1 cellular context compared by ENCODE assay signal in the genomic region with DNA sequence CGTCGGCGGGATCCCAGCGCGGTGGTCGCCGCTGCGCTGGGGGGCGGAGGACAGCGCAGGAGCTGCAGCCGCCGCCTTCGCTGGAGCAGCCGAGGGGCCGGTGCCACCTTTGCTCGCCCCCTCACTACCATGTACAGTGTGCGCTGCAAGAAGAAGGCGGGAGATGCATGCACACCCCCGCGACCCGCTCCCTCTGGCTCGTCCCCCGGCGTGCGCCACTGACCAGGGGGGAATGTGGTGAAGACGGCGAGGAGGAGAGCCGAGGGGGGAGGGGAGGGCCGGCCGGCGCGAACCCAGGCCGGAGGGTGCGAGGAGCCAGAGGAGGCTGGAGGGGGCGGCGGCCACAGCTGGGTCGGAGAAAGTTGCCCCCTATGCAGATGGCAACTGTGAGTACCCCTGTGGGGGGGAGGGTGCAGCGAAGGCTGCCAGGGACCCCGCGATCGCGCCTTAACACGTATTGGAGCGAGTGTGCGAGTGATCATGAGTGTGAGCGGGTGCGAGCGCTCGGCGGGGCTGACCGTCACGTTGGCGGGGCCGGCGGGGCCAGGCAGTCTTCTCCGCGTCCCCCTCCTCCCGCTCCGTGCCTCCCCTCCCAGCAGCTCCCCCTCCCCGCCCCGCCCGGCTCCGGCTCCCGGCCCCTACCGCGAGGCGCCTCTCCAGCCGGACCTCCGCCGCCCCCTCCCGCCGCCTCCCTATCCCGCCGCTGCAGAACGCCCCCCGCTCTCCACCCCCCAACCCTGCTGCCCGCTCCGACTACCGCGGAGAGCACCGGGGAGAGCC.
TF ChIP-seq lines count a peak whose summit lies in the region.

No MANE protein-coding gene starts in this region.

TF ChIP-seq in SK-N-SH, 30 proteins besides CTCF, POLR2A, EP300 and RAD21 (continued from another document):
- no peak for TF ChIP-seq PBX3 (IDR thresholded peaks at IDR 0.05)
- TF ChIP-seq MXI1 (IDR thresholded peaks at IDR 0.05; ENCODE audit: low read depth, low read length): no peak
